In the genomic region with DNA sequence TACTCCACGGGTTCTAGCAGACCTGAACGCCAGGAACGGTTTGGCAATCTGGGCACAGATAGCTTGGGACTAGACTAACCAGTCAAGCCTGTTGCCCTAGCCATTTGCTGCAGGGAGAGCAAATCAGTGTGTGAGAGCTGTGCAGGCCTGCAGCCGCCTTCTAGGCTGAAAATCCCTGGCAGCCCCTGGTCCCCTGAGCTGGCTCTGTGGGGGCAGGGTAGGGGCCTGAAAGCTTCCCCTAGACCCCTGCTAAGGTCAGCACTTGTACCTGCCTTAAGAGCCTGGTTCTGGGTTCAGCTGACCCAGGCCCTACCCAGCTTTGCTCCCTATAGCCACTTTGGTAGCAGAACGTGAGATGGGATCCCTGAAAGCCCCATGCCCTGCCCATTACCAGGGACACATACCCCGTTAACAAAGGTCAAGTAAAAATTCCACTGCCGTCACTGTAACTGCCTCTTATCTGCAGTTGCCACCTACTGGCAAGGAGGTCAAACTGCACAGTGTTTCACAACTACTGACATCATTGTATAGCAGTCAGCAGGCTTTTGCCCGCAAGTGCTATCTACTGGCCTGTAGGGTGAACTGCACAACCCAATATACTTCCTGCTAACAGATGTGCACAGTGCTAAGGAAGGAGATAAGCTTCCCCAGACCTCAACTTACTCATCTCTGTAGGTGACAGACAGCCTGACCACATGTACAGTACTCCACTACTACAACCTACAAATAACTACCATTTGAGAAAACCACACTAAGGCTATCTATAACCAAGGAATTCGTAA, we compare ENCODE assay signal across 8 cellular contexts.
DNase-seq lines count a peak whose midpoint lies in the region; ATAC-seq, FAIRE-seq and TF ChIP-seq lines count a peak whose summit lies in the region.

No MANE protein-coding gene starts in this region.

- no TSS peak for BruUV-seq in Panc1 (replicated peaks; lab: Mats Ljungman, UMichigan)

- H3K36me3 Mint-ChIP-seq in activated T-cell treated with anti-CD3 and anti-CD28 coated beads, Interleukin-2, amount 50 U/mL, for 72 hours (ENCODE audit: insufficient read depth in 2 of 2) = peaks cover 8 to 13% of the 10 kb centered on the region in 2 donors

- peaks cover 5% of the 10 kb centered on the region for H3K27me3 ChIP-seq in Panc1 (ENCODE audit: control insufficient read depth, insufficient read depth, low read length)

- ATAC-seq in HG03139 (IDR thresholded peaks at IDR 0.05; ENCODE audit: unreplicated experiment) (peak; percentile 100), Panc1 (peak; percentile 93)
- peak; percentile 100 for ATAC-seq in activated T-cell treated with anti-CD3 and anti-CD28 coated beads, Interleukin-2, amount 50 U/mL, for 72 hours (replicated peaks in 1 of 2)

- H3K4me3 ChIP-seq in Panc1 (ENCODE audit: low read depth in 2 of 2, low read length in 2 of 2) = no peak overlapping the region

- TF ChIP-seq CTCF in Panc1 (IDR thresholded peaks at IDR 0.05) = peak; percentile 71

- H3K36me3 ChIP-seq in Panc1 (ENCODE audit: control insufficient read depth, insufficient read depth, low read length) = no peaks in the 10 kb centered on the region

- POLR2A ChIA-PET in Panc1 (lab: Charles Lee) = no interaction called here

- peak overlapping the region; percentile 2 for H3K27ac Mint-ChIP-seq in activated T-cell treated with anti-CD3 and anti-CD28 coated beads, Interleukin-2, amount 50 U/mL, for 72 hours

- no peak overlapping the region for H3K27ac ChIP-seq in Panc1 (ENCODE audit: low read length)

- in situ Hi-C loops in Panc1 (cut with HindIII; ENCODE audit: low pct_unique_long_range_greater_than_20kb, low sequenced_read_pairs) = no loop called here

- intact Hi-C loops in Panc1 (cut with micrococcal nuclease; ENCODE audit: unreplicated experiment) = no loop called here

- peaks cover 6% of the 10 kb centered on the region for H3K4me1 Mint-ChIP-seq in activated T-cell treated with anti-CD3 and anti-CD28 coated beads, Interleukin-2, amount 50 U/mL, for 72 hours (ENCODE audit: low read depth)

- peaks cover 6 to 12% of the 10 kb centered on the region in 2 donors for H3K9me3 Mint-ChIP-seq in activated T-cell treated with anti-CD3 and anti-CD28 coated beads, Interleukin-2, amount 50 U/mL, for 72 hours

- peaks cover 7% of the 10 kb centered on the region for H3K27me3 Mint-ChIP-seq in activated T-cell treated with anti-CD3 and anti-CD28 coated beads, Interleukin-2, amount 50 U/mL, for 72 hours (ENCODE audit: low read depth)

- peak overlapping the region in 1 of 2 donors; percentile 3 for H3K4me3 Mint-ChIP-seq in activated T-cell treated with anti-CD3 and anti-CD28 coated beads, Interleukin-2, amount 50 U/mL, for 72 hours

- H3K9me3 ChIP-seq in Panc1 (ENCODE audit: control insufficient read depth, insufficient read depth, low read depth, low read length) = no peaks in the 10 kb centered on the region

- CTCF ChIA-PET in Panc1 (lab: Charles Lee) = interaction anchor here (0.7 kb wide), 1 partner anchor 330 kb away, joined by 5 read pairs; no protein-coding TSS in a partner anchor

- FAIRE-seq in GM19239 (lab: Jason Lieb, UNC) = peak; percentile 79

- no peaks in the 10 kb centered on the region for H3K4me1 ChIP-seq in Panc1 (ENCODE audit: control insufficient read depth, insufficient read depth, low read length)

- DNase-seq in CD1c-positive myeloid dendritic cell (ENCODE audit: extremely low spot score) = peak; percentile 70
- peak; percentile 46 for DNase-seq in GM19239 (ENCODE audit: insufficient read length, low spot score)
- DNase-seq in Panc1 (ENCODE audit: low read depth, low spot score) = no peak
- DNase-seq in activated T-cell treated with anti-CD3 and anti-CD28 coated beads, Interleukin-2, amount 50 U/mL, for 72 hours = peak; percentile 56 to 66
- peak; percentile 90 for DNase-seq in iPS DF 4.7 (ENCODE audit: extremely low read depth, low spot score)
- DNase-seq in stimulated activated CD8-positive, alpha-beta memory T cell treated with anti-CD3 and anti-CD28 coated beads, Interleukin-15, amount 100 ng/mL, for 4 hours (ENCODE audit: low read depth in 2 of 2) = peak; percentile 1 to 25
- no peak for DNase-seq in NCI-H2107 treated with DMSO at 0.1 percent for 48 hours (lab: John Stamatoyannopoulos, UW; ENCODE audit: unreplicated experiment)

Comparison
In these comparisons a context has a peak if more than half of its experiments do, and no peak if none do; other contexts are left out.
1. DNase-seq: peak in CD1c-positive myeloid dendritic cell (single experiment), GM19239 (single experiment), activated T-cell treated with anti-CD3 and anti-CD28 coated beads, Interleukin-2, amount 50 U/mL, for 72 hours (2 of 2), iPS DF 4.7 (single experiment) and stimulated activated CD8-positive, alpha-beta memory T cell treated with anti-CD3 and anti-CD28 coated beads, Interleukin-15, amount 100 ng/mL, for 4 hours (2 of 2); none in Panc1 (single experiment) and NCI-H2107 treated with DMSO at 0.1 percent for 48 hours (single experiment).
2. Peak in every context shown above with its lines, with median percentiles within 50 percentile points of each other: ATAC-seq.